In the genomic region with DNA sequence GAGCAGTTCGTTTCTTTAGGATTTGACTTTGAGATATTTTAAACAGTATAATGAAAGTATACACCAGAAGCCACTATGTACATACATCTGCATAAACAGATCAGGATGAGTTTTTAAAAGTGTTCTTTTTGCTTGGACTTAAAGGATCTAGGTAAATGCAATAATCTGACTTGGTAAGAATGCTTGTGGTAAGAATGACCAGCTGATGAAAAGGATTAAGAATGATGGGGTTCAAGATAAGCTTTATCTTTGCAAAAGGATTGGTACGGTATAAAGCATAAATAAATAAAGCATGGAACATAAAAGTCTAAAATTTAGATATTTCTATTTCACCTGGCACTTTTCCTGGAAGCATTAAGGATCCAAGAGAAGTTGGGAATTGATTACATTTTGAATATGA, we compare ENCODE assay signal across 1 cellular context.
TF ChIP-seq lines count a peak whose summit lies in the region.

No MANE protein-coding gene starts in this region.

TF ChIP-seq in IMR-90, 13 proteins besides CTCF, POLR2A, EP300 and RAD21:
- TF ChIP-seq, protein P1, sequence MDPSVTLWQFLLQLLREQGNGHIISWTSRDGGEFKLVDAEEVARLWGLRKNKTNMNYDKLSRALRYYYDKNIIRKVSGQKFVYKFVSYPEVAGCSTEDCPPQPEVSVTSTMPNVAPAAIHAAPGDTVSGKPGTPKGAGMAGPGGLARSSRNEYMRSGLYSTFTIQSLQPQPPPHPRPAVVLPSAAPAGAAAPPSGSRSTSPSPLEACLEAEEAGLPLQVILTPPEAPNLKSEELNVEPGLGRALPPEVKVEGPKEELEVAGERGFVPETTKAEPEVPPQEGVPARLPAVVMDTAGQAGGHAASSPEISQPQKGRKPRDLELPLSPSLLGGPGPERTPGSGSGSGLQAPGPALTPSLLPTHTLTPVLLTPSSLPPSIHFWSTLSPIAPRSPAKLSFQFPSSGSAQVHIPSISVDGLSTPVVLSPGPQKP (IDR thresholded peaks at IDR 0.05; ENCODE audit: borderline replicate concordance, low read depth, low read length) = no peak
- TF ChIP-seq MAZ (IDR thresholded peaks at IDR 0.05; ENCODE audit: borderline replicate concordance, low read depth, low read length) (no peak), NFE2L2 (IDR thresholded peaks at IDR 0.05; ENCODE audit: low read depth, low read length) (no peak), MAFK (IDR thresholded peaks at IDR 0.05; ENCODE audit: low read depth, low read length) (no peak), RFX5 (IDR thresholded peaks at IDR 0.05; ENCODE audit: low read depth, low read length) (no peak), CEBPB (IDR thresholded peaks at IDR 0.05; ENCODE audit: low read depth, low read length) (no peak), RCOR1 (IDR thresholded peaks at IDR 0.05; ENCODE audit: insufficient replicate concordance, low read length) (no peak), FOS (IDR thresholded peaks at IDR 0.05; ENCODE audit: low read depth, low read length) (no peak), CHD1 (IDR thresholded peaks at IDR 0.05; ENCODE audit: low read depth, low read length) (no peak)
